2 cellular contexts compared by ENCODE assay signal in the genomic region with DNA sequence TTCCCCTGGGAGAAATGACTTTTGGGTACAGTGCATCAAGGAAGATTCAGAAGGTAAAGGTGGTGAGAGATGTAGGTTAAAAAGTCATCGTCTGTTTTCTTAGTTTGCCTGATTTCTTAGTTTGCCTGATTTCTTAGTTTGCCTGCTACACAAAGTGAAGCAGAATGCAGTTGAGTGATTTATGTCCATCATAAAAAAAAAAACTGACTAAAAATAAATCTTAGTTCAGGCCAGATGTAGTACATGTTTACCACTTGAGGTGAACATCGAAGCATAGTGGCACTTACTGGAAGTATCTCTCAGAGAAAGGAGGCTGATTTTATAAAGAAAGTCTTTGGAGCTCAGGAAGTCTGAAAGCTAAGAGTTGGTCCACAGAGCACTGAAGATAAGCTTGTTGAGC.
TF ChIP-seq lines count a peak whose summit lies in the region.

No MANE protein-coding gene starts in this region.

TF ChIP-seq in GM23338, 12 proteins besides CTCF, POLR2A, EP300 and RAD21 (continued from another document and continues in another):
- TF ChIP-seq ETS1 (IDR thresholded peaks at IDR 0.05) (no peak), JUNB (IDR thresholded peaks at IDR 0.05; ENCODE audit: unreplicated experiment) (no peak), CREB1 (CRISPR knock-in tag; IDR thresholded peaks at IDR 0.05; ENCODE audit: low read depth) (no peak), EZH2phosphoT487 (IDR thresholded peaks at IDR 0.05; ENCODE audit: unreplicated experiment) (no peak), POLR2AphosphoS5 (IDR thresholded peaks at IDR 0.05; ENCODE audit: low read depth) (no peak), STAT1 (IDR thresholded peaks at IDR 0.05; ENCODE audit: unreplicated experiment) (no peak), ZNF462 (CRISPR knock-in tag; IDR thresholded peaks at IDR 0.05) (no peak), REST (IDR thresholded peaks at IDR 0.05; ENCODE audit: unreplicated experiment) (no peak), EZH2 (IDR thresholded peaks at IDR 0.05; ENCODE audit: low read depth, unreplicated experiment) (no peak), ZNF331 (CRISPR knock-in tag; IDR thresholded peaks at IDR 0.05; ENCODE audit: low read depth) (no peak)

TF ChIP-seq in WTC11, 78 proteins besides CTCF, POLR2A, EP300 and RAD21 (continued from another document):
- TF ChIP-seq, protein P1, sequence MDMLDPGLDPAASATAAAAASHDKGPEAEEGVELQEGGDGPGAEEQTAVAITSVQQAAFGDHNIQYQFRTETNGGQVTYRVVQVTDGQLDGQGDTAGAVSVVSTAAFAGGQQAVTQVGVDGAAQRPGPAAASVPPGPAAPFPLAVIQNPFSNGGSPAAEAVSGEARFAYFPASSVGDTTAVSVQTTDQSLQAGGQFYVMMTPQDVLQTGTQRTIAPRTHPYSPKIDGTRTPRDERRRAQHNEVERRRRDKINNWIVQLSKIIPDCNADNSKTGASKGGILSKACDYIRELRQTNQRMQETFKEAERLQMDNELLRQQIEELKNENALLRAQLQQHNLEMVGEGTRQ (CRISPR knock-in tag; IDR thresholded peaks at IDR 0.05) = no peak
- TF ChIP-seq ZNF263 (CRISPR knock-in tag; IDR thresholded peaks at IDR 0.05; ENCODE audit: low read depth) (no peak), ZNF671 (CRISPR knock-in tag; IDR thresholded peaks at IDR 0.05) (no peak), ZNF396 (CRISPR knock-in tag; IDR thresholded peaks at IDR 0.05; ENCODE audit: borderline replicate concordance) (no peak), ATF2 (CRISPR knock-in tag; IDR thresholded peaks at IDR 0.05; ENCODE audit: borderline replicate concordance, low read depth) (no peak), NFATC4 (CRISPR knock-in tag; IDR thresholded peaks at IDR 0.05) (no peak), CREM (CRISPR knock-in tag; IDR thresholded peaks at IDR 0.05) (no peak), ESRRA (CRISPR knock-in tag; IDR thresholded peaks at IDR 0.05; ENCODE audit: borderline replicate concordance) (no peak)
- TF ChIP-seq, protein P2, sequence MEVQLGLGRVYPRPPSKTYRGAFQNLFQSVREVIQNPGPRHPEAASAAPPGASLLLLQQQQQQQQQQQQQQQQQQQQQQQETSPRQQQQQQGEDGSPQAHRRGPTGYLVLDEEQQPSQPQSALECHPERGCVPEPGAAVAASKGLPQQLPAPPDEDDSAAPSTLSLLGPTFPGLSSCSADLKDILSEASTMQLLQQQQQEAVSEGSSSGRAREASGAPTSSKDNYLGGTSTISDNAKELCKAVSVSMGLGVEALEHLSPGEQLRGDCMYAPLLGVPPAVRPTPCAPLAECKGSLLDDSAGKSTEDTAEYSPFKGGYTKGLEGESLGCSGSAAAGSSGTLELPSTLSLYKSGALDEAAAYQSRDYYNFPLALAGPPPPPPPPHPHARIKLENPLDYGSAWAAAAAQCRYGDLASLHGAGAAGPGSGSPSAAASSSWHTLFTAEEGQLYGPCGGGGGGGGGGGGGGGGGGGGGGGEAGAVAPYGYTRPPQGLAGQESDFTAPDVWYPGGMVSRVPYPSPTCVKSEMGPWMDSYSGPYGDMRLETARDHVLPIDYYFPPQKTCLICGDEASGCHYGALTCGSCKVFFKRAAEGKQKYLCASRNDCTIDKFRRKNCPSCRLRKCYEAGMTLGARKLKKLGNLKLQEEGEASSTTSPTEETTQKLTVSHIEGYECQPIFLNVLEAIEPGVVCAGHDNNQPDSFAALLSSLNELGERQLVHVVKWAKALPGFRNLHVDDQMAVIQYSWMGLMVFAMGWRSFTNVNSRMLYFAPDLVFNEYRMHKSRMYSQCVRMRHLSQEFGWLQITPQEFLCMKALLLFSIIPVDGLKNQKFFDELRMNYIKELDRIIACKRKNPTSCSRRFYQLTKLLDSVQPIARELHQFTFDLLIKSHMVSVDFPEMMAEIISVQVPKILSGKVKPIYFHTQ (CRISPR knock-in tag; IDR thresholded peaks at IDR 0.05) = no peak
TF ChIP-seq in WTC11: peak in this region for 0.
